In genomic region chr19:38898788-38899446, GRCh38 we compare ENCODE assay signal across 8 cellular contexts. TPM values are rescaled to one million over a fixed set of nuclear protein-coding genes. Genes with fewer than 3 reads are reported as not detected.
DNase-seq lines count a peak whose midpoint lies in the region; ATAC-seq and TF ChIP-seq lines count a peak whose summit lies in the region.

No MANE protein-coding gene starts in this region.

- no peaks in the 10 kb centered on the region for H3K4me1 ChIP-seq in ACC112 (ENCODE audit: control insufficient read depth, insufficient read depth, low read length, unreplicated experiment)
- peaks cover 21% of the 10 kb centered on the region for H3K4me1 ChIP-seq in HEK293 (ENCODE audit: control insufficient read depth, insufficient read depth, low read length)
- H3K4me1 ChIP-seq in hepatocyte (ENCODE audit: insufficient read depth): peaks cover 11% of the 10 kb centered on the region
- H3K4me1 ChIP-seq in skeletal muscle satellite cell (ENCODE audit: control insufficient read depth, insufficient read depth, low read length): peaks cover 14% of the 10 kb centered on the region

- H3K9me3 Mint-ChIP-seq in activated naive CD4-positive, alpha-beta T cell treated with anti-CD3 and anti-CD28 coated beads, Interleukin-2, amount 50 U/mL, for 72 hours: no peaks in the 10 kb centered on the region

- no peaks in the 10 kb centered on the region for H3K9me2 ChIP-seq in hepatocyte (replicated peaks; ENCODE audit: insufficient read depth)

- H3K36me3 Mint-ChIP-seq in activated naive CD4-positive, alpha-beta T cell treated with anti-CD3 and anti-CD28 coated beads, Interleukin-2, amount 50 U/mL, for 72 hours: peaks cover 10 to 22% of the 10 kb centered on the region in 2 donors

- H3K27me3 ChIP-seq in ACC112 (ENCODE audit: insufficient read depth, low read length) (no peaks in the 10 kb centered on the region), hepatocyte (no peaks in the 10 kb centered on the region), skeletal muscle satellite cell (ENCODE audit: control insufficient read depth, insufficient read depth, low read length) (no peaks in the 10 kb centered on the region)

- H2AFZ ChIP-seq in ACC112 (ENCODE audit: low read length, unreplicated experiment): peak overlapping the region; percentile 80
- H2AFZ ChIP-seq in hepatocyte: peak overlapping the region; percentile 14

- H3K9ac ChIP-seq in skeletal muscle satellite cell (ENCODE audit: low read depth, low read length): peak overlapping the region; percentile 84

- no peak overlapping the region for H3K27ac ChIP-seq in ACC112 (ENCODE audit: low read depth, low read length)
- peak overlapping the region; percentile 66 for H3K27ac ChIP-seq in HEK293 (ENCODE audit: extremely low read depth, low read depth, low read length)
- H3K27ac ChIP-seq in hepatocyte: peak overlapping the region; percentile 76

- H3K27ac Mint-ChIP-seq in activated naive CD4-positive, alpha-beta T cell treated with anti-CD3 and anti-CD28 coated beads, Interleukin-2, amount 50 U/mL, for 72 hours: peak overlapping the region; percentile 87 to 97

- DNase-seq in activated naive CD4-positive, alpha-beta T cell treated with anti-CD3 and anti-CD28 coated beads, Interleukin-2, amount 50 U/mL, for 72 hours (ENCODE audit: low spot score in 2 of 2): no peak
- DNase-seq in hepatocyte (ENCODE audit: low spot score) (no peak), pons (ENCODE audit: low spot score) (no peak)
- DNase-seq in stimulated activated CD4-positive, alpha-beta T cell treated with anti-CD3 and anti-CD28 coated beads, Interleukin-15, amount 100 ng/mL, for 24 hours: no peak

- POLR2A ChIA-PET in HEK293 (lab: Yijun Ruan, JAX): no interaction called here

- CTCF ChIA-PET in HEK293 (lab: Yijun Ruan, JAX): interaction anchor here (3.3 kb wide), 1 partner anchor 12 kb away, joined by 32 read pairs; no protein-coding TSS in a partner anchor

- H3K4me2 ChIP-seq in hepatocyte (peak overlapping the region; percentile 85), skeletal muscle satellite cell (ENCODE audit: low read length) (peak overlapping the region; percentile 92)

- H3K36me3 ChIP-seq in ACC112 (ENCODE audit: insufficient read depth, low read length) (no peaks in the 10 kb centered on the region), HEK293 (ENCODE audit: control insufficient read depth in 2 of 2, insufficient read depth in 1 of 2, low read length in 2 of 2) (peaks cover 0 to 16% of the 10 kb centered on the region in 2 experiments; a peak in 1 of 3 replicates), hepatocyte (replicated peaks; ENCODE audit: insufficient read depth, low read depth) (no peaks in the 10 kb centered on the region), skeletal muscle satellite cell (ENCODE audit: insufficient read depth, low read length) (no peaks in the 10 kb centered on the region)

- no peaks in the 10 kb centered on the region for H4K20me1 ChIP-seq in hepatocyte (ENCODE audit: insufficient read depth, poor library complexity, severe bottlenecking)

- TF ChIP-seq CTCF in HEK293 (tag by site-specific recombination; IDR thresholded peaks at IDR 0.05) (no peak), hepatocyte (IDR thresholded peaks at IDR 0.05; ENCODE audit: poor library complexity) (no peak)

- WGBS in hepatocyte (ENCODE audit: low lambda C conversion rate, missing lambda C conversion rate): 16% methylated on average over 24 of the region's 25 CpGs

- peaks cover 3% of the 10 kb centered on the region for H3K79me2 ChIP-seq in ACC112 (ENCODE audit: control insufficient read depth, insufficient read depth, low read length, unreplicated experiment)
- H3K79me2 ChIP-seq in hepatocyte: peaks cover 62% of the 10 kb centered on the region

- peak overlapping the region; percentile 90 for H3K4me3 ChIP-seq in ACC112 (ENCODE audit: low read depth, low read length)
- peak overlapping the region; percentile 58 for H3K4me3 ChIP-seq in HEK293 (ENCODE audit: low read depth, low read length)
- peak overlapping the region; percentile 40 for H3K4me3 ChIP-seq in hepatocyte
- peak overlapping the region; percentile 83 for H3K4me3 ChIP-seq in skeletal muscle satellite cell (ENCODE audit: low read length)

- H3K9me3 ChIP-seq in HEK293 (ENCODE audit: control insufficient read depth, insufficient read depth, low read depth, low read length) (peaks cover 3% of the 10 kb centered on the region; the same call in 1 of the 2 replicates), hepatocyte (ENCODE audit: low read depth) (no peaks in the 10 kb centered on the region), skeletal muscle satellite cell (replicated peaks; ENCODE audit: low read length) (no peaks in the 10 kb centered on the region)

- ATAC-seq in activated naive CD4-positive, alpha-beta T cell treated with anti-CD3 and anti-CD28 coated beads, Interleukin-2, amount 50 U/mL, for 72 hours: no peak
- no peak for ATAC-seq in GM18867 (IDR thresholded peaks at IDR 0.05; ENCODE audit: unreplicated experiment)

TF ChIP-seq in HEK293, 187 proteins besides CTCF, POLR2A, EP300 and RAD21 (continues in another document):
- TF ChIP-seq OVOL3 (tag by site-specific recombination; IDR thresholded peaks at IDR 0.05): 0 out of 2 replicates have a peak, but pooled peaks have one; percentile 33
- no peak; the same call in 1 of the 2 replicates for TF ChIP-seq WT1 (tag by site-specific recombination; IDR thresholded peaks at IDR 0.05)
- no peak for TF ChIP-seq ZNF18 (tag by site-specific recombination; IDR thresholded peaks at IDR 0.05)
- TF ChIP-seq ZNF221 (tag by site-specific recombination; IDR thresholded peaks at IDR 0.05; ENCODE audit: borderline replicate concordance): no peak; the same call in 1 of the 2 replicates
- TF ChIP-seq ZNF658 (tag by site-specific recombination; IDR thresholded peaks at IDR 0.05): no peak
- no peak for TF ChIP-seq ZBTB49 (tag by site-specific recombination; IDR thresholded peaks at IDR 0.05; ENCODE audit: low read depth)
- no peak for TF ChIP-seq ZXDB (tag by site-specific recombination; IDR thresholded peaks at IDR 0.05)
- TF ChIP-seq IKZF3 (tag by site-specific recombination; IDR thresholded peaks at IDR 0.05): no peak
- TF ChIP-seq ZNF621 (tag by site-specific recombination; IDR thresholded peaks at IDR 0.05): no peak

RNA-seq across cellular contexts. Expression of gene SIRT2, which starts 0.5 kb away (rescaled TPM):
- total RNA-seq in activated naive CD4-positive, alpha-beta T cell treated with anti-CD3 and anti-CD28 coated beads, Interleukin-2, amount 50 U/mL, for 72 hours: 10 to 100 TPM; 31.5 to 46.0 TPM
- total RNA-seq in hepatocyte: 52.1 and 61.9 TPM in 2 replicates
- 75.9 and 78.7 TPM in 2 replicates for polyA plus RNA-seq in hepatocyte
- 46.1 and 58.5 TPM in 2 replicates for total RNA-seq in skeletal muscle satellite cell (2012; rRNA removed)

RNA-seq across cellular contexts. Expression of gene NFKBIB, which starts 0.9 kb away (rescaled TPM):
- 10 to 100 TPM; 41.9 to 71.9 TPM for total RNA-seq in activated naive CD4-positive, alpha-beta T cell treated with anti-CD3 and anti-CD28 coated beads, Interleukin-2, amount 50 U/mL, for 72 hours
- 20.8 and 24.1 TPM in 2 replicates for total RNA-seq in hepatocyte
- 29.6 and 30.1 TPM in 2 replicates for polyA plus RNA-seq in hepatocyte
- 11.7 and 18.1 TPM in 2 replicates for total RNA-seq in skeletal muscle satellite cell (2012; rRNA removed)

RNA-seq across cellular contexts. Expression of gene CCER2, which starts 13.1 kb away (rescaled TPM):
- total RNA-seq in activated naive CD4-positive, alpha-beta T cell treated with anti-CD3 and anti-CD28 coated beads, Interleukin-2, amount 50 U/mL, for 72 hours: 1 to 10 TPM in 1 of 2 donors, under 1 TPM in 1; 0.59 to 1.4 TPM
- total RNA-seq in hepatocyte: not detected in 2 replicates
- 0.74 and 1.1 TPM in 2 replicates for polyA plus RNA-seq in hepatocyte
- 0.25 TPM in 1 of 2 replicates, not detected in the other for total RNA-seq in skeletal muscle satellite cell (2012; rRNA removed)

RNA-seq across cellular contexts. Expression of gene RINL, which starts 20.8 kb away (rescaled TPM):
- total RNA-seq in activated naive CD4-positive, alpha-beta T cell treated with anti-CD3 and anti-CD28 coated beads, Interleukin-2, amount 50 U/mL, for 72 hours: 100 to 1,000 TPM; 105 to 137 TPM
- 3.9 and 5.6 TPM in 2 replicates for total RNA-seq in hepatocyte
- 4.6 and 7.7 TPM in 2 replicates for polyA plus RNA-seq in hepatocyte
- total RNA-seq in skeletal muscle satellite cell (2012; rRNA removed): 3.1 and 4.6 TPM in 2 replicates

RNA-seq across cellular contexts. Expression of gene SARS2, which starts 31.6 kb away (rescaled TPM):
- 10 to 100 TPM; 35.9 to 59.1 TPM for total RNA-seq in activated naive CD4-positive, alpha-beta T cell treated with anti-CD3 and anti-CD28 coated beads, Interleukin-2, amount 50 U/mL, for 72 hours
- 24.2 and 27.3 TPM in 2 replicates for total RNA-seq in hepatocyte
- 47.7 and 67.6 TPM in 2 replicates for polyA plus RNA-seq in hepatocyte
- total RNA-seq in skeletal muscle satellite cell (2012; rRNA removed): 18.8 and 23.3 TPM in 2 replicates

Comparison
In these comparisons a context has a peak if more than half of its experiments do, and no peak if none do; other contexts are left out.
1. H3K4me3 ChIP-seq: peak in every context shown above with its lines; median percentile 90 in ACC112; 83 in skeletal muscle satellite cell; 58 in HEK293; 40 in hepatocyte.